Comparison of ENCODE assay signal across 18 cellular contexts in the genomic region with DNA sequence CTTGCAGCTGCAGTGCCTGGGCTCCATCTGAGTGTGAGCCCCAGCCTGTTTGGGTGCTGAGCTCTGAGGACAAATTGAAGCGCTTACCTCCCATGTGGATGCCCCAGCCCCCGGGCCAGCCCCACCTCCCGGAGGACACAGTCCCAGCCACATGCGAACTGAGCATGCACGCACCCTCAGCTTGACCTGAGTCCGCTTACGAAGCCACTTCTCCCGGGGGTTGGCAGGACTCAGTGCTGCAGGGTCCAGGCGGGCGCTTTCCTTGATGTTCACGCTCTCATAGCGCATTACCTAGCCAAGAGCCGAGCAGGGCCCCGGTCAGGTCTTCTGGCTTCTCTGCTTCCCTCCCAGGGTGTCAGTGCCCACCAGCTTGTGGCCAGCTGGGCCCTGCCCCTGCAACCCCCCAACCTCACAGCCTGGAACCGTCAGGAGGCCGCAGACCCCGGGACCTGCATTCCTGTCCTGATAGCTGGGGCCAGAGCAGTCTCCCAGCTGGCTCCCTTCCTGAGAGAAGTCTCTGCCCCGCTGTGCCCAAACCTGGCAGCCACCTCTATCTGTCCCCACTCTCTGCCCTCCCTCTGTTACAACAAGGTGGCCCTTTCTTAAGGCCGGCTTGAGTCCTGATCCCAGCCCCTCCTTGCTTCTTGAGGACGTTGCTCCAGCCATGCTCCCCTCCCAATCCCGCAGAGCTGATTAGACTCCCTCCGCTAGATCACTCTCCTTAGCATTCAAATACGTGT. TPM values are rescaled to one million over a fixed set of nuclear protein-coding genes. Genes with fewer than 3 reads are reported as not detected.
DNase-seq lines count a peak whose midpoint lies in the region; ATAC-seq, FAIRE-seq and TF ChIP-seq lines count a peak whose summit lies in the region.
"Had no signal": no experiment of that assay in that cellular context is flagged by ENCODE, and none has a peak within 500 bp of the region (broad histone marks: within the 10 kb centered on the region; RNA-seq: fewer than 3 reads in every experiment).

No MANE protein-coding gene starts in this region.

- H3K4me1 ChIP-seq in kidney (ENCODE audit: control insufficient read depth in 1 of 2, insufficient read depth in 1 of 2, low read depth in 1 of 2, low read length in 2 of 2) (no peaks in the 10 kb centered on the region), spleen (peaks cover 0 to 38% (median 20%) of the 10 kb centered on the region in 6 donors)
- H3K4me1 ChIP-seq: BE2C, Caco-2 had no signal

- CTCF ChIA-PET in RWPE1 (lab: Yijun Ruan, JAX) = no interaction called here

- POLR2A ChIA-PET in RWPE1 (lab: Yijun Ruan, JAX; ENCODE audit: low non-redundant PET) = no interaction called here

- H3K36me3 ChIP-seq in kidney (ENCODE audit: control insufficient read depth in 1 of 2, insufficient read depth in 2 of 2, low read length in 2 of 2) = no peaks in the 10 kb centered on the region
- H3K36me3 ChIP-seq in spleen = peaks cover 0 to 95% (median 23%) of the 10 kb centered on the region in 6 donors
- H3K36me3 ChIP-seq: BE2C had no signal

- no peaks in the 10 kb centered on the region for H3K27me3 ChIP-seq in spleen (replicated peaks in 1 of 7)
- H3K27me3 ChIP-seq: BE2C had no signal

- TF ChIP-seq CTCF in RWPE1 (conservative IDR thresholded peaks at IDR 0.05; ENCODE audit: low read depth) (no peak), kidney (IDR thresholded peaks at IDR 0.05; ENCODE audit: borderline replicate concordance, extremely low read depth, insufficient read depth) (no peak), spleen (IDR thresholded peaks at IDR 0.05 in 8 of 11, conservative IDR thresholded peaks at IDR 0.05 in 3 of 11) (no peak), CD14-positive monocyte (IDR thresholded peaks at IDR 0.05) (no peak)

- intact Hi-C loops in kidney (cut with DNase I) = no loop called here
- intact Hi-C loops in spleen (cut with DNase I; ENCODE audit: low total_unique reads) = no loop called here
- intact Hi-C loops in CD14-positive monocyte (cut with micrococcal nuclease) = no loop called here

- FAIRE-seq in kidney (lab: Jason Lieb, UNC) = no peak
- FAIRE-seq: A204.1, D721Med had no signal

- H3K27ac ChIP-seq in RWPE1 = peak overlapping the region; percentile 81
- H3K27ac ChIP-seq in kidney (ENCODE audit: low read depth in 2 of 2, low read length in 2 of 2) = no peak overlapping the region
- H3K27ac ChIP-seq in spleen = no peak overlapping the region

- H3K27me3 Mint-ChIP-seq in CD14-positive monocyte (ENCODE audit: low read depth in 3 of 3) = peaks cover 2 to 10% (median 6%) of the 10 kb centered on the region in 3 donors
- H3K27me3 Mint-ChIP-seq: CD4-positive, alpha-beta T cell had no signal

- H3K4me1 Mint-ChIP-seq in CD14-positive monocyte = no peaks in the 10 kb centered on the region

- H3K9me3 ChIP-seq in kidney (ENCODE audit: control insufficient read depth in 1 of 2, low read length in 2 of 2) (no peaks in the 10 kb centered on the region), spleen (no peaks in the 10 kb centered on the region)
- H3K9me3 ChIP-seq: BE2C, Caco-2 had no signal

- ATAC-seq in HG03469 (IDR thresholded peaks at IDR 0.05; ENCODE audit: unreplicated experiment) = no peak

- H3K9me3 Mint-ChIP-seq in CD14-positive monocyte = no peaks in the 10 kb centered on the region
- H3K9me3 Mint-ChIP-seq: CD4-positive, alpha-beta T cell had no signal

- H3K36me3 Mint-ChIP-seq in CD14-positive monocyte = no peaks in the 10 kb centered on the region

- TF ChIP-seq POLR2A in spleen (IDR thresholded peaks at IDR 0.05) = no peak

- H3K27ac Mint-ChIP-seq in CD14-positive monocyte = peak overlapping the region in 1 of 7 donors; percentile 17
- H3K27ac Mint-ChIP-seq: CD4-positive, alpha-beta T cell; H9 had no signal

- H3K4me3 ChIP-seq in kidney (ENCODE audit: low read length in 2 of 2) (no peak overlapping the region), spleen (no peak overlapping the region)

- DNase-seq in RWPE1 (ENCODE audit: low spot score) = no peak
- peak; percentile 60 for DNase-seq in cerebellum (ENCODE audit: low spot score)
- peak; percentile 75 for DNase-seq in kidney
- no peak for DNase-seq in spleen
- no peak for DNase-seq in CD14-positive monocyte (ENCODE audit: low spot score)
- DNase-seq: ACHN; BE2C; Caco-2; CD4-positive, alpha-beta T cell; DMS79; GF-D8; GOT3; H9 had no signal

- WGBS in spleen, 5 donors = 90 to 93% (median 92%) methylated on average over 15 to 23 of the region's 23 CpGs

- H3K4me3 Mint-ChIP-seq in CD14-positive monocyte = no peak overlapping the region
- H3K4me3 Mint-ChIP-seq: CD4-positive, alpha-beta T cell had no signal

- no peak overlapping the region for H3K9ac ChIP-seq in kidney (ENCODE audit: low read length in 2 of 2)

RNA-seq across cellular contexts. Expression of gene PIMREG, which starts 24.0 kb away (rescaled TPM):
- total RNA-seq in cerebellum (13.5 TPM), kidney (1.7 TPM), spleen (10 to 100 TPM in 1 of 7 donors, 1 to 10 TPM in 6; 1.8 to 11.6 (median 3.9) TPM)
- polyA plus RNA-seq in kidney (ENCODE audit: insufficient read depth, low read depth, low replicate concordance) (not detected), spleen (1 to 10 TPM; 1.3 to 4.0 (median 1.6) TPM), CD14-positive monocyte (not detected)
- total RNA-seq: CD4-positive, alpha-beta T cell had no signal

RNA-seq across cellular contexts. Expression of gene AIPL1, which starts 33.3 kb away (rescaled TPM):
- total RNA-seq in cerebellum (0.91 TPM), kidney (not detected), spleen (under 1 TPM in 4 of 7 donors, not detected in 3; 0.17 to 0.34 (median 0.29) TPM)
- polyA plus RNA-seq in kidney (ENCODE audit: insufficient read depth, low read depth, low replicate concordance) (not detected), spleen (under 1 TPM in 2 of 3 donors, not detected in 1; 0.10 to 0.24 TPM), CD14-positive monocyte (not detected)
- total RNA-seq: Caco-2; CD4-positive, alpha-beta T cell; Daoy; HT-29 had no signal

Comparison
In these comparisons a context has a peak if more than half of its experiments do, and no peak if none do; other contexts are left out.
1. DNase-seq: peak in cerebellum (single experiment) and kidney (single experiment); none in RWPE1 (single experiment), spleen (single experiment) and CD14-positive monocyte (single experiment).